In the genomic region with DNA sequence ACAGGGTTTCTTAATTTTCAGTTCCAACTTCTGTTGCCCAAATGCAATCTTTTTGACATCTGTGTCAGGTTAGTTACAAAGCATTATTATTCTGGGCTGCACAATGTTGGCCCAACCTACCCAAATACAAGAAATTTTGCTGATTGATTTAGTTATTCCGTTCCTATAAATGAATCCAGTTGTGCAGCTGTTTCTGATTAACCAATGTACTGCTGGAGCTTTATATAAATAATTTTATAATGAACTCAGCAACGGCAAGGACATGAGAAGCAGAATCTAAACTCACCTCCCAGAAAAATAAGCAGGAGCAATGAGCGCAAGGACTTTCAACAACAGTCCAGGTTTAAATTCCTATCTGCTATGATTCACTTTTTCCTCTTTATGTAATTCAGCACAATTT, we compare ENCODE assay signal across 18 cellular contexts.
"Had no signal": no experiment of that assay in that cellular context is flagged by ENCODE, and none has a peak within 500 bp of the region (broad histone marks: within the 10 kb centered on the region; RNA-seq: fewer than 3 reads in every experiment).

No MANE protein-coding gene starts in this region.

- H3K36me3 ChIP-seq: ovary had no signal

- H3K4me1 Mint-ChIP-seq: memory B cell, neural crest cell, WTC11 had no signal

- H3K27ac Mint-ChIP-seq: activated naive CD4-positive, alpha-beta T cell treated with anti-CD3 and anti-CD28 coated beads, Interleukin-2, amount 10 ng/mL, durations not matched to agents 7 days and 5 days; activated T-helper 2 cell treated with anti-CD3 and anti-CD28 coated beads, Interferon-gamma antibody, Interleukin-2, Interleukin-4, amounts not matched to agents 10 μg/mL and 5 μg/mL and 100 μg/mL, durations not matched to agents 14 hours and 24 hours and 36 hours; memory B cell; T-helper 17 cell; WTC11 had no signal

- ATAC-seq: left lobe of liver; stimulated activated naive CD8-positive, alpha-beta T cell treated with anti-CD3 and anti-CD28 coated beads, Interleukin-15, Interleukin-2, amounts not matched to agents 100 U/mL and 50 U/mL, for 24 hours; T-helper 17 cell; WTC11 had no signal

- H3K27ac ChIP-seq: esophagus squamous epithelium, ovary had no signal

- H3K27me3 ChIP-seq: esophagus squamous epithelium, ovary had no signal

- H3K4me1 ChIP-seq: esophagus squamous epithelium had no signal

- DNase-seq: activated CD4-positive, alpha-beta T cell treated with anti-CD3 and anti-CD28 coated beads for 48 hours; activated CD8-positive, alpha-beta memory T cell treated with anti-CD3 and anti-CD28 coated beads for 24 hours; activated naive CD4-positive, alpha-beta T cell treated with anti-CD3 and anti-CD28 coated beads, Interleukin-2, amount 10 ng/mL, durations not matched to agents 7 days and 5 days; amniotic stem cell; cerebellar nuclear complex; esophagus squamous epithelium; islet precursor cell; ovary; stimulated activated CD4-positive, alpha-beta T cell treated with anti-CD3 and anti-CD28 coated beads, Interleukin-4, amount 100 ng/mL, for 1 hour; stimulated activated CD8-positive, alpha-beta memory T cell treated with anti-CD3 and anti-CD28 coated beads, Interleukin-4, amount 100 ng/mL, for 48 hours; stimulated activated naive CD8-positive, alpha-beta T cell treated with anti-CD3 and anti-CD28 coated beads, Interleukin-15, Interleukin-2, amounts not matched to agents 100 U/mL and 50 U/mL, for 24 hours; T-helper 17 cell had no signal

- H3K4me3 ChIP-seq: esophagus squamous epithelium, ovary had no signal

- H3K4me3 Mint-ChIP-seq: activated naive CD4-positive, alpha-beta T cell treated with anti-CD3 and anti-CD28 coated beads, Interleukin-2, amount 10 ng/mL, durations not matched to agents 7 days and 5 days; memory B cell; neural crest cell; T-helper 17 cell; WTC11 had no signal

- H3K27me3 Mint-ChIP-seq: activated naive CD4-positive, alpha-beta T cell treated with anti-CD3 and anti-CD28 coated beads, Interleukin-2, amount 10 ng/mL, durations not matched to agents 7 days and 5 days; brain; memory B cell; T-helper 17 cell had no signal

- H3K9me3 ChIP-seq: ovary had no signal
